In the genomic region with DNA sequence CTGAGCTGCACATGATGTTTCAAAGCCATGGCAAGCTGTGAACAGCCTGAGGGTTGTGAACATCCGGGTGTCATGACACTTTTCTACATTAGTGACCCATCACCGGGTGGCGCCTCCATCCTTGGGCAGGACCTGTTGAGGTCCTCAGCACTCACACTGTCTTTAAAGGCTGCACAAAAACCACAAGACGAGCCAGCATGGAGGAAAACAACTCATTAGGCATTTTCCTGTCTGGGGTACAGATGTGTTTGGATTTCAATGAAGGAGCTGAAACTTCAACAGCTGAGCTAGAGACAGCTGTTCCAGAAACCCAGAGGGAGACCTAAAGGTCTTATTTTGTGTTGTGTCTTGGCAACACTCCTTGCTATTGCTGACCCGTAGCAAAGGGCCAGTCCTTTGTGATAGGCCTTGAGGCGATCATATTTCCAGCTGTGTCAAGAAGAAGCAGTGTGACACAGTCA, we compare ENCODE assay signal across 9 cellular contexts.
DNase-seq lines count a peak whose midpoint lies in the region; ATAC-seq and TF ChIP-seq lines count a peak whose summit lies in the region.
"Had no signal": no experiment of that assay in that cellular context is flagged by ENCODE, and none has a peak within 500 bp of the region (broad histone marks: within the 10 kb centered on the region; RNA-seq: fewer than 3 reads in every experiment).

No MANE protein-coding gene starts in this region.

- ATAC-seq in sciatic nerve: peak; percentile 98
- ATAC-seq: pancreas had no signal

- intact Hi-C loops in sciatic nerve (cut with DNase I): no loop called here
- intact Hi-C loops in A673 (cut with micrococcal nuclease; ENCODE audit: unreplicated experiment): no loop called here

- no peak overlapping the region for H2AFZ ChIP-seq in MM.1S (ENCODE audit: low read length)

- BruUV-seq in A673 (replicated peaks; lab: Mats Ljungman, UMichigan): no TSS peak

- H3K27ac Mint-ChIP-seq in endothelial cell (ENCODE audit: unreplicated experiment): no peak overlapping the region

- H3K4me2 ChIP-seq in MM.1S (ENCODE audit: low read depth, low read length): no peak overlapping the region

- POLR2A ChIA-PET in A673 (lab: Charles Lee; ENCODE audit: low non-redundant PET): no interaction called here

- CTCF ChIA-PET in A673 (lab: Charles Lee): interaction anchor here (0.6 to 0.7 kb wide), 2 partner anchors 59 to 108 kb away, joined by 5 to 6 read pairs; no protein-coding TSS in a partner anchor

- no peaks in the 10 kb centered on the region for H4K20me1 ChIP-seq in MM.1S (ENCODE audit: insufficient read depth, low read length)

- H3K9me3 ChIP-seq in MM.1S (replicated peaks; ENCODE audit: insufficient read depth, low read length) (no peaks in the 10 kb centered on the region), A673 (ENCODE audit: low read depth, low read length, poor library complexity, severe bottlenecking) (no peaks in the 10 kb centered on the region)
- H3K9me3 ChIP-seq: pancreas had no signal

- peaks cover 6% of the 10 kb centered on the region; the same call in 1 of the 2 replicates for H3F3A ChIP-seq in MM.1S (ENCODE audit: insufficient read depth, low read length)

- H3K4me1 ChIP-seq in MM.1S (ENCODE audit: low read length) (peaks cover 20% of the 10 kb centered on the region), A673 (ENCODE audit: insufficient read depth, low read length, poor library complexity, severe bottlenecking) (no peaks in the 10 kb centered on the region)

- peak; percentile 30 for TF ChIP-seq CTCF in MM.1S (IDR thresholded peaks at IDR 0.05; ENCODE audit: low read length)
- TF ChIP-seq CTCF in endothelial cell (IDR thresholded peaks at IDR 0.05; ENCODE audit: unreplicated experiment): no peak
- no peak for TF ChIP-seq CTCF in A673 (conservative IDR thresholded peaks at IDR 0.05; ENCODE audit: low read depth, low read length)

- peak; percentile 1 for DNase-seq in NK-92 treated with Interleukin-12 subunit alpha and Interleukin-12 subunit beta, amount 100 ng/mL, for 24 hours (lab: John Stamatoyannopoulos, UW)
- DNase-seq in NK-92 (lab: John Stamatoyannopoulos, UW; ENCODE audit: unreplicated experiment) (no peak), MM.1S (peak; percentile 51), endothelial cell (ENCODE audit: low spot score) (peak; percentile 22), sciatic nerve (ENCODE audit: low spot score) (peak; percentile 65), activated T-cell treated with anti-CD3 and anti-CD28 coated beads for 4 hours (no peak), A673 (ENCODE audit: low spot score) (no peak), GF-D8 (lab: John Stamatoyannopoulos, UW) (no peak)

- H3K79me2 ChIP-seq in MM.1S (ENCODE audit: low read length): no peaks in the 10 kb centered on the region

- no peak overlapping the region for H3K4me3 ChIP-seq in MM.1S (ENCODE audit: low read length)
- H3K4me3 ChIP-seq in A673 (ENCODE audit: low read depth, low read length, poor library complexity, severe bottlenecking): no peak overlapping the region
- H3K4me3 ChIP-seq: pancreas had no signal

- no peaks in the 10 kb centered on the region for H3K27me3 ChIP-seq in MM.1S (replicated peaks; ENCODE audit: insufficient read depth, low read length)
- H3K27me3 ChIP-seq in A673 (replicated peaks; ENCODE audit: insufficient read depth, low read depth, low read length, poor library complexity): no peaks in the 10 kb centered on the region
- H3K27me3 ChIP-seq: pancreas had no signal

- H3K4me3 Mint-ChIP-seq in endothelial cell (ENCODE audit: unreplicated experiment): no peak overlapping the region

- H3K9me3 Mint-ChIP-seq in endothelial cell (ENCODE audit: unreplicated experiment): peaks cover 1% of the 10 kb centered on the region

- no peaks in the 10 kb centered on the region for H3K36me3 ChIP-seq in MM.1S (replicated peaks; ENCODE audit: insufficient read depth, low read length)
- H3K36me3 ChIP-seq in A673 (ENCODE audit: insufficient read depth, low read length, poor library complexity, severe bottlenecking): no peaks in the 10 kb centered on the region
- H3K36me3 ChIP-seq: pancreas had no signal

- no peaks in the 10 kb centered on the region for H3K9me2 ChIP-seq in MM.1S (replicated peaks; ENCODE audit: insufficient read depth, low read length)

- no peaks in the 10 kb centered on the region for H3K27me3 Mint-ChIP-seq in endothelial cell (ENCODE audit: unreplicated experiment)

- H3K27ac ChIP-seq in MM.1S (ENCODE audit: low read length) (no peak overlapping the region), A673 (ENCODE audit: low read depth, low read length, poor library complexity, severe bottlenecking) (no peak overlapping the region)
- H3K27ac ChIP-seq: pancreas had no signal

- no peak overlapping the region for H3K9ac ChIP-seq in MM.1S (ENCODE audit: low read length)

- H3K36me3 Mint-ChIP-seq in endothelial cell (ENCODE audit: low read depth, unreplicated experiment): no peaks in the 10 kb centered on the region

- peaks cover 9% of the 10 kb centered on the region for H3K4me1 Mint-ChIP-seq in endothelial cell (ENCODE audit: unreplicated experiment)

Comparison
In these comparisons a context has a peak if more than half of its experiments do, and no peak if none do; other contexts are left out.
1. DNase-seq: peak in NK-92 treated with Interleukin-12 subunit alpha and Interleukin-12 subunit beta, amount 100 ng/mL, for 24 hours (single experiment), MM.1S (single experiment), endothelial cell (single experiment) and sciatic nerve (single experiment); none in NK-92 (single experiment), activated T-cell treated with anti-CD3 and anti-CD28 coated beads for 4 hours (single experiment), A673 (single experiment) and GF-D8 (single experiment).